20 cellular contexts compared by ENCODE assay signal in genomic region chr11:44269369-44270351, GRCh38. TPM values are rescaled to one million over a fixed set of nuclear protein-coding genes. Genes with fewer than 3 reads are reported as not detected.
DNase-seq lines count a peak whose midpoint lies in the region; TF ChIP-seq lines count a peak whose summit lies in the region.
"Had no signal": no experiment of that assay in that cellular context is flagged by ENCODE, and none has a peak within 500 bp of the region (broad histone marks: within the 10 kb centered on the region; RNA-seq: fewer than 3 reads in every experiment).

No MANE protein-coding gene starts in this region.

- H3K27me3 ChIP-seq in A673 (replicated peaks; ENCODE audit: insufficient read depth, low read depth, low read length, poor library complexity) (no peaks in the 10 kb centered on the region), ascending aorta (no peaks in the 10 kb centered on the region)
- H3K27me3 ChIP-seq: colonic mucosa, vagina had no signal

- H3K27ac ChIP-seq in A673 (ENCODE audit: low read depth, low read length, poor library complexity, severe bottlenecking) (peak overlapping the region; percentile 31), ascending aorta (no peak overlapping the region)
- H3K27ac ChIP-seq: colonic mucosa, PC-9, vagina had no signal

- H3K9me3 Mint-ChIP-seq in mesothelial cell of epicardium = no peaks in the 10 kb centered on the region
- H3K9me3 Mint-ChIP-seq: activated naive CD4-positive, alpha-beta T cell treated with anti-CD3 and anti-CD28 coated beads for 36 hours; T-helper 1 cell treated with Interleukin-12 subunit alpha and Interleukin-12 subunit beta and Interleukin-4 antibody, amounts not matched to agents 30 μg/mL and 1 μg/mL, for 36 hours had no signal

- H3K4me1 Mint-ChIP-seq in mesothelial cell of epicardium = peaks cover 32% of the 10 kb centered on the region

- POLR2A ChIA-PET in A673 (lab: Charles Lee; ENCODE audit: low non-redundant PET) = interaction anchor here (0.6 kb wide), 1 partner anchor 52 kb away, joined by 3 read pairs; no protein-coding TSS in a partner anchor

- CTCF ChIA-PET in A673 (lab: Charles Lee) = interaction anchor here (1.4 kb wide), 1 partner anchor 136 kb away, joined by 3 read pairs; no protein-coding TSS in a partner anchor

- H3K4me1 ChIP-seq in A673 (ENCODE audit: insufficient read depth, low read length, poor library complexity, severe bottlenecking) = no peaks in the 10 kb centered on the region
- no peaks in the 10 kb centered on the region for H3K4me1 ChIP-seq in ascending aorta
- H3K4me1 ChIP-seq: colonic mucosa, vagina had no signal

- no peaks in the 10 kb centered on the region for H3K36me3 Mint-ChIP-seq in mesothelial cell of epicardium

- H3K36me3 ChIP-seq in A673 (ENCODE audit: insufficient read depth, low read length, poor library complexity, severe bottlenecking) (peaks cover 99% of the 10 kb centered on the region), ascending aorta (no peaks in the 10 kb centered on the region)
- H3K36me3 ChIP-seq: colonic mucosa, vagina had no signal

- intact Hi-C loops in A673 (cut with micrococcal nuclease; ENCODE audit: unreplicated experiment) (no loop called here), ascending aorta (cut with DNase I) (no loop called here)

- DNase-seq in A673 (ENCODE audit: low spot score) = no peak
- DNase-seq in HUDEP-2 (lab: John Stamatoyannopoulos, UW; ENCODE audit: unreplicated experiment in 76 of 76) = peak in 64 of 76 experiments; percentile 2 to 73 (median 43)
- peak; percentile 58 for DNase-seq in dermis blood vessel endothelial cell
- no peak for DNase-seq in mesothelial cell of epicardium (ENCODE audit: low spot score in 2 of 2, unreplicated experiment in 2 of 2)
- no peak for DNase-seq in DMS 273 treated with DMSO at 0.1 percent for 48 hours (lab: John Stamatoyannopoulos, UW)
- no peak for DNase-seq in cerebellar cortex (ENCODE audit: low spot score)
- no peak for DNase-seq in HuH-7 (ENCODE audit: low spot score)
- DNase-seq in ascending aorta (ENCODE audit: low spot score in 2 of 2) = no peak
- DNase-seq: activated CD8-positive, alpha-beta T cell treated with anti-CD3 and anti-CD28 coated beads, Interleukin-2, amount 10 ng/mL, durations not matched to agents 7 days and 5 days; activated naive CD4-positive, alpha-beta T cell treated with anti-CD3 and anti-CD28 coated beads for 36 hours; AML-193; colonic mucosa; foreskin melanocyte; kidney; NCI-H2227 treated with DMSO at 0.1 percent for 48 hours; PC-9; stimulated activated CD8-positive, alpha-beta memory T cell treated with anti-CD3 and anti-CD28 coated beads, Interleukin-4, amount 100 ng/mL, for 48 hours had no signal

- H3K9me3 ChIP-seq in A673 (ENCODE audit: low read depth, low read length, poor library complexity, severe bottlenecking) = no peaks in the 10 kb centered on the region
- H3K9me3 ChIP-seq in ascending aorta = no peaks in the 10 kb centered on the region
- H3K9me3 ChIP-seq: colonic mucosa, vagina had no signal

- peak overlapping the region; percentile 86 for H3K27ac Mint-ChIP-seq in mesothelial cell of epicardium
- H3K27ac Mint-ChIP-seq: activated CD8-positive, alpha-beta T cell treated with anti-CD3 and anti-CD28 coated beads, Interleukin-2, amount 10 ng/mL, durations not matched to agents 7 days and 5 days; activated naive CD4-positive, alpha-beta T cell treated with anti-CD3 and anti-CD28 coated beads for 36 hours; T-helper 1 cell treated with Interleukin-12 subunit alpha and Interleukin-12 subunit beta and Interleukin-4 antibody, amounts not matched to agents 30 μg/mL and 1 μg/mL, for 36 hours had no signal

- H3K27me3 Mint-ChIP-seq in mesothelial cell of epicardium (ENCODE audit: low read depth) = no peaks in the 10 kb centered on the region

- H3K4me3 ChIP-seq in A673 (ENCODE audit: low read depth, low read length, poor library complexity, severe bottlenecking) (no peak overlapping the region), ascending aorta (no peak overlapping the region)
- H3K4me3 ChIP-seq: colonic mucosa, PC-9, vagina had no signal

- TF ChIP-seq CTCF in A673 (conservative IDR thresholded peaks at IDR 0.05; ENCODE audit: low read depth, low read length) = no peak
- TF ChIP-seq CTCF in mesothelial cell of epicardium (IDR thresholded peaks at IDR 0.05; ENCODE audit: unreplicated experiment) = no peak
- no peak for TF ChIP-seq CTCF in ascending aorta (IDR thresholded peaks at IDR 0.05)

- H3K4me3 Mint-ChIP-seq in mesothelial cell of epicardium = peak overlapping the region; percentile 4
- H3K4me3 Mint-ChIP-seq: activated CD8-positive, alpha-beta T cell treated with anti-CD3 and anti-CD28 coated beads, Interleukin-2, amount 10 ng/mL, durations not matched to agents 7 days and 5 days; activated naive CD4-positive, alpha-beta T cell treated with anti-CD3 and anti-CD28 coated beads for 36 hours; T-helper 1 cell treated with Interleukin-12 subunit alpha and Interleukin-12 subunit beta and Interleukin-4 antibody, amounts not matched to agents 30 μg/mL and 1 μg/mL, for 36 hours had no signal

- BruUV-seq in A673 (replicated peaks; lab: Mats Ljungman, UMichigan) = no TSS peak

RNA-seq across cellular contexts. Expression of gene ALX4, which starts 40.3 kb away (rescaled TPM):
- total RNA-seq in A673 (2021) (135 TPM in 2 replicates), dermis blood vessel endothelial cell (not detected in 2 replicates), mesothelial cell of epicardium (5.5 to 6.4 TPM (median 5.5 TPM) in 3 replicates), ascending aorta (not detected)
- total RNA-seq: activated CD8-positive, alpha-beta T cell treated with anti-CD3 and anti-CD28 coated beads, Interleukin-2, amount 10 ng/mL, durations not matched to agents 7 days and 5 days; activated naive CD4-positive, alpha-beta T cell treated with anti-CD3 and anti-CD28 coated beads for 36 hours; colonic mucosa; H1; PC-9; vagina had no signal

Comparison
In these comparisons a context has a peak if more than half of its experiments do, and no peak if none do; other contexts are left out.
1. DNase-seq: peak in HUDEP-2 (64 of 76) and dermis blood vessel endothelial cell (single experiment); none in A673 (single experiment), mesothelial cell of epicardium (0 of 2), DMS 273 treated with DMSO at 0.1 percent for 48 hours (single experiment), cerebellar cortex (single experiment), HuH-7 (single experiment) and ascending aorta (0 of 2).
2. RNA of gene ALX4, which starts 40.3 kb away (total RNA-seq): 135 TPM in A673; 5.5 to 6.4 TPM in mesothelial cell of epicardium, not detected in dermis blood vessel endothelial cell and not detected in ascending aorta (single experiment); every median in the first group is over 10 times any median in the second.